ENCODE assay signal across 8 cellular contexts in genomic region chr7:43584200-43584586, GRCh38. TPM values are rescaled to one million over a fixed set of nuclear protein-coding genes. Genes with fewer than 3 reads are reported as not detected.
DNase-seq lines count a peak whose midpoint lies in the region; ATAC-seq and TF ChIP-seq lines count a peak whose summit lies in the region.

No MANE protein-coding gene starts in this region.

- TF ChIP-seq CTCF in Calu3 (IDR thresholded peaks at IDR 0.05; ENCODE audit: unreplicated experiment) (no peak), nephron progenitor cell (IDR thresholded peaks at IDR 0.05) (no peak)

- CTCF ChIA-PET in Calu3 (lab: Charles Lee) = interaction anchor here (1.3 to 4.7 kb wide), 3 partner anchors 18 to 115 kb away, joined by 3 to 201 read pairs (median 7); no protein-coding TSS in a partner anchor
- CTCF ChIA-PET in activated CD8-positive, alpha-beta memory T cell treated with anti-CD3 and anti-CD28 coated beads, Interleukin-2, amount 10 ng/mL, durations not matched to agents 7 days and 5 days (lab: Charles Lee) = interaction anchor here (1.1 to 8.9 kb wide), 12 partner anchors 10 to 252 kb away, joined by 3 to 332 read pairs (median 14); no protein-coding TSS in a partner anchor

- peaks cover 45% of the 10 kb centered on the region for H3K36me3 Mint-ChIP-seq in Calu3 (ENCODE audit: insufficient read depth, unreplicated experiment)
- peaks cover 33% of the 10 kb centered on the region for H3K36me3 Mint-ChIP-seq in activated CD8-positive, alpha-beta memory T cell treated with anti-CD3 and anti-CD28 coated beads, Interleukin-2, amount 10 ng/mL, durations not matched to agents 7 days and 5 days
- H3K36me3 Mint-ChIP-seq in nephron progenitor cell (ENCODE audit: low read depth) = no peaks in the 10 kb centered on the region

- intact Hi-C loops in Calu3 (cut with micrococcal nuclease; ENCODE audit: unreplicated experiment) = loop anchor here (2.0 to 5.0 kb wide), 2 partner anchors 43 to 63 kb away; no protein-coding TSS in a partner anchor

- H3K27me3 Mint-ChIP-seq in Calu3 (ENCODE audit: unreplicated experiment) (no peaks in the 10 kb centered on the region), nephron progenitor cell (ENCODE audit: low read depth, poor library complexity) (peaks cover 33% of the 10 kb centered on the region)
- peaks cover 18% of the 10 kb centered on the region for H3K27me3 Mint-ChIP-seq in activated CD8-positive, alpha-beta memory T cell treated with anti-CD3 and anti-CD28 coated beads, Interleukin-2, amount 10 ng/mL, durations not matched to agents 7 days and 5 days

- peak overlapping the region; percentile 75 for H3K4me3 ChIP-seq in MG63

- peaks cover 5% of the 10 kb centered on the region for H3K36me3 ChIP-seq in MG63

- peaks cover 26% of the 10 kb centered on the region for H3K4me1 Mint-ChIP-seq in Calu3 (ENCODE audit: low read depth, unreplicated experiment)
- H3K4me1 Mint-ChIP-seq in activated CD8-positive, alpha-beta memory T cell treated with anti-CD3 and anti-CD28 coated beads, Interleukin-2, amount 10 ng/mL, durations not matched to agents 7 days and 5 days = peaks cover 31% of the 10 kb centered on the region
- peaks cover 20% of the 10 kb centered on the region for H3K4me1 Mint-ChIP-seq in nephron progenitor cell

- no peaks in the 10 kb centered on the region for H3K9me3 ChIP-seq in MG63

- no peaks in the 10 kb centered on the region for H3K27me3 ChIP-seq in MG63

- peak; percentile 54 for DNase-seq in Calu3
- DNase-seq in MG63 = peak; percentile 55
- DNase-seq in activated CD8-positive, alpha-beta memory T cell treated with anti-CD3 and anti-CD28 coated beads, Interleukin-2, amount 10 ng/mL, durations not matched to agents 7 days and 5 days = peak; percentile 64
- peak; percentile 79 for DNase-seq in fibroblast of gingiva (ENCODE audit: low read depth)
- no peak for DNase-seq in nephron progenitor cell
- DNase-seq in hippocampal formation (lab: John Stamatoyannopoulos, UW) = no peak

- TSS peak; percentile 21 for BruUV-seq in Calu3 (replicated peaks; lab: Mats Ljungman, UMichigan)

- ATAC-seq in activated CD8-positive, alpha-beta memory T cell treated with anti-CD3 and anti-CD28 coated beads, Interleukin-2, amount 10 ng/mL, durations not matched to agents 7 days and 5 days = no peak
- ATAC-seq in HG02571 (IDR thresholded peaks at IDR 0.05; ENCODE audit: unreplicated experiment) (no peak), GM21381 (IDR thresholded peaks at IDR 0.05; ENCODE audit: unreplicated experiment) (no peak)

- H3K4me3 Mint-ChIP-seq in Calu3 (ENCODE audit: low read depth, unreplicated experiment) (peak overlapping the region; percentile 92), nephron progenitor cell (peak overlapping the region; percentile 98)
- peak overlapping the region; percentile 98 for H3K4me3 Mint-ChIP-seq in activated CD8-positive, alpha-beta memory T cell treated with anti-CD3 and anti-CD28 coated beads, Interleukin-2, amount 10 ng/mL, durations not matched to agents 7 days and 5 days

- H3K27ac Mint-ChIP-seq in Calu3 (ENCODE audit: unreplicated experiment) = peak overlapping the region; percentile 86
- H3K27ac Mint-ChIP-seq in activated CD8-positive, alpha-beta memory T cell treated with anti-CD3 and anti-CD28 coated beads, Interleukin-2, amount 10 ng/mL, durations not matched to agents 7 days and 5 days = peak overlapping the region; percentile 97
- H3K27ac Mint-ChIP-seq in nephron progenitor cell = no peak overlapping the region

- no peaks in the 10 kb centered on the region for H3K9me3 Mint-ChIP-seq in Calu3 (ENCODE audit: low read depth, unreplicated experiment)
- H3K9me3 Mint-ChIP-seq in activated CD8-positive, alpha-beta memory T cell treated with anti-CD3 and anti-CD28 coated beads, Interleukin-2, amount 10 ng/mL, durations not matched to agents 7 days and 5 days (ENCODE audit: low read depth) = no peaks in the 10 kb centered on the region
- H3K9me3 Mint-ChIP-seq in nephron progenitor cell = peaks cover 4% of the 10 kb centered on the region

RNA-seq across cellular contexts. Expression of gene STK17A, which starts 1.3 kb away (rescaled TPM):
- 35.9 and 53.5 TPM in 2 replicates for total RNA-seq in Calu3 (2022)
- total RNA-seq in MG63 (2014; rRNA removed; shearing (Covaris generic); ENCODE audit: low replicate concordance) = 74.9 and 111 TPM in 2 replicates
- 10 to 100 TPM; 84.9 to 86.1 TPM for total RNA-seq in activated CD8-positive, alpha-beta memory T cell treated with anti-CD3 and anti-CD28 coated beads, Interleukin-2, amount 10 ng/mL, durations not matched to agents 7 days and 5 days

Comparison
In these comparisons a context has a peak if more than half of its experiments do, and no peak if none do; other contexts are left out.
1. DNase-seq: peak in Calu3 (single experiment), MG63 (single experiment), activated CD8-positive, alpha-beta memory T cell treated with anti-CD3 and anti-CD28 coated beads, Interleukin-2, amount 10 ng/mL, durations not matched to agents 7 days and 5 days (single experiment) and fibroblast of gingiva (single experiment); none in nephron progenitor cell (single experiment) and hippocampal formation (0 of 2).
2. Peak in every context shown above with its lines, with median percentiles within 50 percentile points of each other: H3K4me3 Mint-ChIP-seq.